Comparison of ENCODE assay signal across 14 cellular contexts in the genomic region with DNA sequence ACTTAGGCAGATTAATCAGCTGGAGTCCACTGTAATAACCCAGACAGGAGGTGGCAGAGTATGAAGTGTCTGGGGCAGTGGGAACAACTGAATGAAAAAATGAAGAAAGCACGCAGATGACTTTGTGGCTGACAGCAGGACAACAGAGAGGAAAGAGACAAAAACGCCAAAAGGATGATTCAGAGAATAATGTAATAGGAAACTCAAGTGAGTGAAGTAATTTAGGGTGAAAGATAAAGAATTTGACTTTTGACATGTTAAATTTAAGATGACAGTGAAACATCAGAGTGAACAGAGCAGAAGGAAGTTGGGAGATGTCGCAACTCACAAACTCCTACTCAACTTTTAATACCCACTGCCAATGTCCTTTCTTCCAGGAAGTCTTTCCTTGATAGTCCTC.
A peak's percentile ranks its signal among the peaks of the same experiment; 100 is the strongest.
DNase-seq lines count a peak whose midpoint lies in the region; ATAC-seq and TF ChIP-seq lines count a peak whose summit lies in the region.
"Had no signal": no experiment of that assay in that cellular context is flagged by ENCODE, and none has a peak within 500 bp of the region (broad histone marks: within the 10 kb centered on the region; RNA-seq: fewer than 3 reads in every experiment).

No MANE protein-coding gene starts in this region.

- no peak overlapping the region for H3K27ac ChIP-seq in HEK293 (ENCODE audit: extremely low read depth, low read depth, low read length)
- no peak overlapping the region for H3K27ac ChIP-seq in Karpas-422 (ENCODE audit: low read length)
- H3K27ac ChIP-seq: left lung, psoas muscle had no signal

- no peaks in the 10 kb centered on the region for H3K79me2 ChIP-seq in Karpas-422 (ENCODE audit: low read length)

- no peak for ATAC-seq in HG03354 (IDR thresholded peaks at IDR 0.05; ENCODE audit: poor library complexity, severe bottlenecking, unreplicated experiment)
- ATAC-seq: left lung, T-helper 17 cell had no signal

- H3K27me3 ChIP-seq in Karpas-422 (ENCODE audit: low read length): no peaks in the 10 kb centered on the region
- H3K27me3 ChIP-seq: left lung had no signal

- H3K9me3 ChIP-seq in HEK293 (ENCODE audit: control insufficient read depth, insufficient read depth, low read depth, low read length): no peaks in the 10 kb centered on the region
- no peaks in the 10 kb centered on the region for H3K9me3 ChIP-seq in Karpas-422 (ENCODE audit: low read length)
- H3K9me3 ChIP-seq: left lung, psoas muscle had no signal

- H3K9ac ChIP-seq in Karpas-422 (ENCODE audit: low read length): no peak overlapping the region

- H3K9me2 ChIP-seq in Karpas-422 (replicated peaks; ENCODE audit: insufficient read depth, low read length): no peaks in the 10 kb centered on the region

- H3K36me3 ChIP-seq in HEK293 (ENCODE audit: control insufficient read depth in 2 of 2, insufficient read depth in 1 of 2, low read length in 2 of 2) (no peaks in the 10 kb centered on the region), Karpas-422 (ENCODE audit: insufficient read depth, low read length) (no peaks in the 10 kb centered on the region)
- H3K36me3 ChIP-seq: left lung had no signal

- H3K4me1 ChIP-seq in HEK293 (ENCODE audit: control insufficient read depth, insufficient read depth, low read length): peaks cover 3% of the 10 kb centered on the region; the same call in 1 of the 2 replicates
- no peaks in the 10 kb centered on the region for H3K4me1 ChIP-seq in Karpas-422 (ENCODE audit: low read length)
- H3K4me1 ChIP-seq: left lung had no signal

- CTCF ChIA-PET in HEK293 (lab: Yijun Ruan, JAX): interaction anchor here (0.7 to 3.4 kb wide), 15 partner anchors 11 to 626 kb away, joined by 3 to 13 read pairs (median 3); partner anchors contain the start of gene RCAN2

- DNase-seq in AG20443 (ENCODE audit: low spot score): peak; percentile 40
- DNase-seq in SKM-1 (lab: John Stamatoyannopoulos, UW; ENCODE audit: unreplicated experiment): peak; percentile 34
- DNase-seq in fibroblast of the conjunctiva (ENCODE audit: low read depth): peak; percentile 16
- no peak for DNase-seq in germinal center (ENCODE audit: low spot score)
- DNase-seq in Karpas-422: no peak
- DNase-seq in RKO (ENCODE audit: low spot score): no peak
- DNase-seq: activated gamma-delta T cell treated with Interleukin-2 at 50 U/mL for 16 hours, left lung, naive B cell, NCI-H524 treated with DMSO at 0.1 percent for 48 hours, psoas muscle, T-helper 17 cell had no signal

- no peak for TF ChIP-seq CTCF in HEK293 (tag by site-specific recombination; IDR thresholded peaks at IDR 0.05)

- no peaks in the 10 kb centered on the region for H4K20me1 ChIP-seq in Karpas-422 (ENCODE audit: insufficient read depth, low read depth, low read length)

- POLR2A ChIA-PET in HEK293 (lab: Yijun Ruan, JAX): no interaction called here

- H3K4me3 ChIP-seq in HEK293 (ENCODE audit: low read depth, low read length): no peak overlapping the region
- H3K4me3 ChIP-seq in Karpas-422 (ENCODE audit: low read length): no peak overlapping the region
- H3K4me3 ChIP-seq: left lung, psoas muscle had no signal

- H3K4me2 ChIP-seq in Karpas-422 (ENCODE audit: low read depth, low read length, poor library complexity, severe bottlenecking): no peak overlapping the region

- no peak overlapping the region for H2AFZ ChIP-seq in Karpas-422 (ENCODE audit: low read length)

TF ChIP-seq in HEK293, 187 proteins besides CTCF, POLR2A, EP300 and RAD21:
- TF ChIP-seq ZFP3 (tag by site-specific recombination; IDR thresholded peaks at IDR 0.05; ENCODE audit: low read depth) (peak; percentile 52; the same call in 1 of the 2 replicates), ZNF157 (tag by site-specific recombination; IDR thresholded peaks at IDR 0.05) (no peak), ZNF514 (tag by site-specific recombination; IDR thresholded peaks at IDR 0.05) (no peak), GFI1B (tag by site-specific recombination; IDR thresholded peaks at IDR 0.05) (no peak), ZNF169 (tag by site-specific recombination; IDR thresholded peaks at IDR 0.05) (no peak)

Comparison
In these comparisons a context has a peak if more than half of its experiments do, and no peak if none do; other contexts are left out.
1. DNase-seq: peak in AG20443 (single experiment), SKM-1 (single experiment) and fibroblast of the conjunctiva (single experiment); none in germinal center (single experiment), Karpas-422 (single experiment) and RKO (single experiment).